In the genomic region with DNA sequence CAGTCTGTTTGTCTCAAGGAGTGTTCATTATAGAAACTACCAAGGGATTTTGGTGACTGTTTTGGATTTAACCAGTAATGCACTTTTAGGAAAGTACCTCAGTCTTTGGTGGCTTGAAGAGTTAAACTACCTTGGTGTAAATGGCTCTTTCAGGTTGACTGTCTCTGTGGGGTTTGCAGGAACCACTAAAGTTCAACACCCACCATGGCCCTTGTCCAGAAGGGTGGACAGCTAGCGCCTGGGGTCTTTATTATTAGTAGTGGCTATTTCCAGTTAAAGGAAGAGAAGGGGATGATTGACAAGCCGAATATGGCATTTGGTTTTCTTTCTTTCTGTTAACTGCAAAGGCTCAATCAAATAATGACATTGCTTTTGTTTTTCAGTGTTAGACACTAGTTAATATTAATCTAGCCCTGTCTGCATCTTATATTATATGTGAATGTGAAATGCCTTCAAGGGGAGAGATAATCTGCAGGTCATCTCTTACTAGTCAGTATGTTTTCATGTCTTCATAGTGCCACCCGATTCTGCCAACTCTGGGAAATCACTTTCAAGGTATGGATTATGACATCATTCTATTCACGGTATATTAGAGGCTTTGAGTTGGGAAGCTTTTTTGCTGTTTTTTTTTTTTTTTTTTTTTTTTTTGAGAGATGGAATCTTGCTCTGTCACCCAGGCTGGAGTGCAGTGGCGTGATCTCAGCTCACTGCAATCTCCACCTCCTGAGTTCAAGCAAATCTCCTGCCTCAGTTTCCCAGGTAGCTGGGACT, we compare ENCODE assay signal across 1 cellular context.
A peak's percentile ranks its signal among the peaks of the same experiment; 100 is the strongest.
TF ChIP-seq lines count a peak whose summit lies in the region.

No MANE protein-coding gene starts in this region.

TF ChIP-seq in GM12878, 131 proteins besides CTCF, POLR2A, EP300 and RAD21 (continued from another document):
- TF ChIP-seq NRF1 (conservative IDR thresholded peaks at IDR 0.05; ENCODE audit: low read depth, low read length) (no peak), GATAD2B (conservative IDR thresholded peaks at IDR 0.05; ENCODE audit: low read depth) (peak; percentile 77), HDAC2 (IDR thresholded peaks at IDR 0.05) (no peak), ATF7 (IDR thresholded peaks at IDR 0.05; ENCODE audit: low read depth) (peak; percentile 88), PKNOX1 (IDR thresholded peaks at IDR 0.05) (peak; percentile 85), GABPA (IDR thresholded peaks at IDR 0.05; ENCODE audit: low read depth) (no peak), POLR2AphosphoS5 (IDR thresholded peaks at IDR 0.05; ENCODE audit: low read length) (no peak), CUX1 (IDR thresholded peaks at IDR 0.05; ENCODE audit: insufficient replicate concordance, low read depth, low read length) (no peak), FOS (IDR thresholded peaks at IDR 0.05; ENCODE audit: borderline replicate concordance, extremely low read depth, insufficient read length) (no peak), BACH1 (IDR thresholded peaks at IDR 0.05; ENCODE audit: borderline replicate concordance) (peak; percentile 17; the same call in 1 of the 2 replicates), ZNF24 (IDR thresholded peaks at IDR 0.05) (no peak), POU2F2 (IDR thresholded peaks at IDR 0.05; ENCODE audit: borderline replicate concordance, low read depth, low read length) (peak; percentile 38; the same call in 1 of the 3 replicates), CHD2 (IDR thresholded peaks at IDR 0.05; ENCODE audit: borderline replicate concordance, low read depth, low read length) (peak; percentile 68; the same call in 1 of the 2 replicates), EGR1 (IDR thresholded peaks at IDR 0.05; ENCODE audit: borderline replicate concordance in 1 of 2, low read depth in 2 of 2, low read length in 2 of 2) (no peak), SUPT20H (IDR thresholded peaks at IDR 0.05; ENCODE audit: borderline replicate concordance, control insufficient read depth, low read depth, low read length) (no peak), EED (IDR thresholded peaks at IDR 0.05; ENCODE audit: low read depth) (peak; percentile 57), RCOR1 (conservative IDR thresholded peaks at IDR 0.05; ENCODE audit: low read depth, low read length) (0 out of 2 replicates have a peak, but pooled peaks have one; percentile 51), JUND (IDR thresholded peaks at IDR 0.05; ENCODE audit: low read depth, low read length) (peak; percentile 69; the same call in 1 of the 2 replicates), HDAC6 (IDR thresholded peaks at IDR 0.05; ENCODE audit: unreplicated experiment) (no peak), ZBED1 (IDR thresholded peaks at IDR 0.05; ENCODE audit: borderline replicate concordance) (no peak), CREM (IDR thresholded peaks at IDR 0.05; ENCODE audit: low read depth) (peak; percentile 21; the same call in 1 of the 2 replicates), MEF2A (IDR thresholded peaks at IDR 0.05; ENCODE audit: insufficient read depth, low read depth, low read length) (no peak; the same call in 1 of the 2 replicates), ATF2 (IDR thresholded peaks at IDR 0.05; ENCODE audit: low read length) (peak; percentile 39; the same call in 1 of the 2 replicates), CHD1 (IDR thresholded peaks at IDR 0.05; ENCODE audit: low read depth, low read length) (no peak), TCF7 (IDR thresholded peaks at IDR 0.05; ENCODE audit: borderline replicate concordance) (no peak), PAX5 (IDR thresholded peaks at IDR 0.05; ENCODE audit: borderline replicate concordance, low read depth, low read length) (peak; percentile 66; the same call in 1 of the 2 replicates), IKZF2 (IDR thresholded peaks at IDR 0.05) (peak; percentile 79 to 90)
